Comparison of ENCODE assay signal across 11 cellular contexts in genomic region chr12:130714091-130714590, GRCh38. TPM values are rescaled to one million over a fixed set of nuclear protein-coding genes. Genes with fewer than 3 reads are reported as not detected.
DNase-seq lines count a peak whose midpoint lies in the region; ATAC-seq, FAIRE-seq and TF ChIP-seq lines count a peak whose summit lies in the region.
"Had no signal": no experiment of that assay in that cellular context is flagged by ENCODE, and none has a peak within 500 bp of the region (broad histone marks: within the 10 kb centered on the region; RNA-seq: fewer than 3 reads in every experiment).

No MANE protein-coding gene starts in this region.

- TF ChIP-seq EP300 in A549 (IDR thresholded peaks at IDR 0.05) = no peak

- H3K4me3 Mint-ChIP-seq in neural crest cell = peak overlapping the region; percentile 74

- WGBS in A549 (ENCODE audit: missing lambda C conversion rate) = 6% methylated on average over 10 of the region's 20 CpGs

- H3K4me1 ChIP-seq in A549 (peaks cover 18% of the 10 kb centered on the region; the same call in 1 of the 3 replicates), colonic mucosa (no peaks in the 10 kb centered on the region)

- POLR2A ChIA-PET in A549 (lab: Yijun Ruan, JAX) = no interaction called here

- TF ChIP-seq RAD21 in A549 (conservative IDR thresholded peaks at IDR 0.05 in 1 of 2, IDR thresholded peaks at IDR 0.05 in 1 of 2) = no peak

- H3K4me2 ChIP-seq in A549 = peak overlapping the region; percentile 80

- CTCF ChIA-PET in A549 (lab: Yijun Ruan, JAX) = interaction anchor here (1.8 to 2.9 kb wide), 2 partner anchors 8 to 34 kb away, joined by 3 to 8 read pairs; no protein-coding TSS in a partner anchor

- no peak overlapping the region for H3K27ac Mint-ChIP-seq in neural crest cell (ENCODE audit: unreplicated experiment)
- H3K27ac Mint-ChIP-seq: activated T-helper 2 cell treated with anti-CD3 and anti-CD28 coated beads, Interferon-gamma antibody, Interleukin-2, Interleukin-4, amounts not matched to agents 10 μg/mL and 5 μg/mL and 100 μg/mL, durations not matched to agents 14 hours and 24 hours and 36 hours had no signal

- TF ChIP-seq POLR2A in A549 (IDR thresholded peaks at IDR 0.05; ENCODE audit: low read length) = no peak

- no peaks in the 10 kb centered on the region for H3K36me3 ChIP-seq in colonic mucosa
- H3K36me3 ChIP-seq: right lobe of liver had no signal

- H3K9me3 ChIP-seq in A549 (peaks cover 7% of the 10 kb centered on the region; the same call in 1 of the 3 replicates), colonic mucosa (no peaks in the 10 kb centered on the region)
- H3K9me3 ChIP-seq: right lobe of liver had no signal

- no peak for FAIRE-seq in A549 (lab: Jason Lieb, UNC)

- H3K27ac ChIP-seq in A549 = no peak overlapping the region
- H3K27ac ChIP-seq in colonic mucosa = no peak overlapping the region
- H3K27ac ChIP-seq: right lobe of liver had no signal

- ATAC-seq in A549 (peak in 1 of 2 experiments; percentile 29; a peak in 3 of 6 replicates), HG02938 (IDR thresholded peaks at IDR 0.05; ENCODE audit: unreplicated experiment) (no peak)

- peaks cover 21% of the 10 kb centered on the region for H3K27me3 ChIP-seq in colonic mucosa

- H3K4me1 Mint-ChIP-seq in neural crest cell = peaks cover 38% of the 10 kb centered on the region

- peaks cover 75% of the 10 kb centered on the region for H3K27me3 Mint-ChIP-seq in neural crest cell (ENCODE audit: low read depth)

- TF ChIP-seq CTCF in A549 (IDR thresholded peaks at IDR 0.05) = no peak
- no peak for TF ChIP-seq CTCF in colonic mucosa (IDR thresholded peaks at IDR 0.05)
- TF ChIP-seq CTCF in neural crest cell (conservative IDR thresholded peaks at IDR 0.05) = no peak

- H3K4me3 ChIP-seq in A549 (peak overlapping the region; percentile 26; the same call in 1 of the 3 replicates), GM08714 (ENCODE audit: low read length) (peak overlapping the region; percentile 28; the same call in 1 of the 2 replicates), colonic mucosa (peak overlapping the region; percentile 19)
- H3K4me3 ChIP-seq: right lobe of liver had no signal

- no peaks in the 10 kb centered on the region for H3K9me3 Mint-ChIP-seq in neural crest cell

- intact Hi-C loops in colonic mucosa (cut with DNase I) = no loop called here

- no peaks in the 10 kb centered on the region for H3K36me3 Mint-ChIP-seq in neural crest cell (ENCODE audit: low read depth)

- H3K9ac ChIP-seq in colonic mucosa (ENCODE audit: low read depth in 2 of 2, low read length in 2 of 2) = no peak overlapping the region

- DNase-seq in A549 (ENCODE audit: low read depth in 1 of 2, low spot score in 1 of 2) = no peak
- DNase-seq in colonic mucosa = no peak
- DNase-seq in neural crest cell (ENCODE audit: low read depth, low spot score) = no peak
- no peak for DNase-seq in stimulated activated CD4-positive, alpha-beta T cell treated with anti-CD3 and anti-CD28 coated beads, Interleukin-4, amount 100 ng/mL, for 24 hours
- DNase-seq in ureter (ENCODE audit: low spot score) = no peak
- DNase-seq in MV-4-11 (lab: John Stamatoyannopoulos, UW) = no peak
- DNase-seq: right lobe of liver had no signal

TF ChIP-seq in A549, 52 proteins besides CTCF, POLR2A, EP300 and RAD21:
- TF ChIP-seq, protein P1, sequence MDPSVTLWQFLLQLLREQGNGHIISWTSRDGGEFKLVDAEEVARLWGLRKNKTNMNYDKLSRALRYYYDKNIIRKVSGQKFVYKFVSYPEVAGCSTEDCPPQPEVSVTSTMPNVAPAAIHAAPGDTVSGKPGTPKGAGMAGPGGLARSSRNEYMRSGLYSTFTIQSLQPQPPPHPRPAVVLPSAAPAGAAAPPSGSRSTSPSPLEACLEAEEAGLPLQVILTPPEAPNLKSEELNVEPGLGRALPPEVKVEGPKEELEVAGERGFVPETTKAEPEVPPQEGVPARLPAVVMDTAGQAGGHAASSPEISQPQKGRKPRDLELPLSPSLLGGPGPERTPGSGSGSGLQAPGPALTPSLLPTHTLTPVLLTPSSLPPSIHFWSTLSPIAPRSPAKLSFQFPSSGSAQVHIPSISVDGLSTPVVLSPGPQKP (IDR thresholded peaks at IDR 0.05; ENCODE audit: low read depth, low read length) = no peak
- TF ChIP-seq, protein P2, sequence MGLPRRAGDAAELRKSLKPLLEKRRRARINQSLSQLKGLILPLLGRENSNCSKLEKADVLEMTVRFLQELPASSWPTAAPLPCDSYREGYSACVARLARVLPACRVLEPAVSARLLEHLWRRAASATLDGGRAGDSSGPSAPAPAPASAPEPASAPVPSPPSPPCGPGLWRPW (IDR thresholded peaks at IDR 0.05) = no peak
- no peak for TF ChIP-seq CHD2 (IDR thresholded peaks at IDR 0.05; ENCODE audit: low read length, partially characterized antibody)

RNA-seq across cellular contexts. Expression of gene RIMBP2, which starts 2.0 kb away (rescaled TPM):
- polyA plus RNA-seq in A549 (2011; rRNA removed) = 0.07 TPM in 1 of 2 replicates, not detected in the other
- 0.04 TPM in 1 of 2 replicates, not detected in the other for polyA plus RNA-seq in A549 (2012; cell fraction: cytosol; rRNA removed)
- not detected in 2 replicates for polyA plus RNA-seq in A549 (2012; cell fraction: nucleus; rRNA removed)
- not detected in 3 replicates for polyA plus RNA-seq in A549 (2017; fragmentation: RNase III; extraction: RNeasy Plus Mini Kit Qiagen cat#74134 plus additional on column Dnase treatment)
- polyA minus RNA-seq in A549 (2011; rRNA and poly(A)+ RNA removed) = not detected in 2 replicates
- 1 to 10 TPM; 4.8 to 5.6 TPM for total RNA-seq in colonic mucosa
- total RNA-seq in neural crest cell = 4.5 and 5.9 TPM in 2 replicates
- 0.57 TPM for total RNA-seq in ureter
- total RNA-seq: activated T-helper 2 cell treated with anti-CD3 and anti-CD28 coated beads, Interferon-gamma antibody, Interleukin-2, Interleukin-4, amounts not matched to agents 10 μg/mL and 5 μg/mL and 100 μg/mL, durations not matched to agents 14 hours and 24 hours and 36 hours; SK-MEL-5 had no signal
